Comparison of ENCODE assay signal across 25 cellular contexts in genomic region chr12:45890276-45890675, GRCh38.
"Had no signal": no experiment of that assay in that cellular context is flagged by ENCODE, and none has a peak within 500 bp of the region (broad histone marks: within the 10 kb centered on the region; RNA-seq: fewer than 3 reads in every experiment).

No MANE protein-coding gene starts in this region.

- H3K4me3 Mint-ChIP-seq: activated CD8-positive, alpha-beta T cell treated with anti-CD3 and anti-CD28 coated beads, Interleukin-2, amount 10 ng/mL, durations not matched to agents 7 days and 5 days; activated T-cell treated with anti-CD3 and anti-CD28 coated beads, Interleukin-2, amount 50 U/mL, for 72 hours; memory B cell; naive thymus-derived CD8-positive, alpha-beta T cell; T-helper 1 cell treated with Interleukin-12 subunit alpha and Interleukin-12 subunit beta and Interleukin-4 antibody, amounts not matched to agents 30 μg/mL and 1 μg/mL, for 36 hours; WTC11 had no signal

- H3K27ac ChIP-seq: coronary artery, esophagus squamous epithelium, neutrophil, skin epidermis, tibial nerve had no signal

- H3K27me3 ChIP-seq: esophagus squamous epithelium, neutrophil, tibial nerve had no signal

- ATAC-seq: activated CD8-positive, alpha-beta T cell treated with anti-CD3 and anti-CD28 coated beads, Interleukin-2, amount 10 ng/mL, durations not matched to agents 7 days and 5 days; activated naive CD4-positive, alpha-beta T cell treated with anti-CD3 and anti-CD28 coated beads, Interleukin-2, amount 50 U/mL, for 72 hours; activated T-cell treated with anti-CD3 and anti-CD28 coated beads, Interleukin-2, amount 50 U/mL, for 72 hours; left ventricle myocardium superior; naive thymus-derived CD8-positive, alpha-beta T cell; WTC11 had no signal

- H3K27ac Mint-ChIP-seq: activated CD8-positive, alpha-beta T cell treated with anti-CD3 and anti-CD28 coated beads, Interleukin-2, amount 10 ng/mL, durations not matched to agents 7 days and 5 days; activated naive CD4-positive, alpha-beta T cell treated with anti-CD3 and anti-CD28 coated beads, Interleukin-2, amount 50 U/mL, for 72 hours; activated T-cell treated with anti-CD3 and anti-CD28 coated beads, Interleukin-2, amount 50 U/mL, for 72 hours; memory B cell; T-helper 1 cell treated with Interleukin-12 subunit alpha and Interleukin-12 subunit beta and Interleukin-4 antibody, amounts not matched to agents 30 μg/mL and 1 μg/mL, for 36 hours had no signal

- H3K27me3 Mint-ChIP-seq: memory B cell; naive thymus-derived CD8-positive, alpha-beta T cell had no signal

- FAIRE-seq: endothelial cell of umbilical vein had no signal

- H3K9me3 ChIP-seq: esophagus squamous epithelium, neutrophil had no signal

- DNase-seq: activated CD4-positive, alpha-beta T cell treated with anti-CD3 and anti-CD28 coated beads for 48 hours; activated CD8-positive, alpha-beta memory T cell treated with anti-CD3 and anti-CD28 coated beads, Interleukin-2, amount 50 U/mL, for 48 hours; activated CD8-positive, alpha-beta T cell treated with anti-CD3 and anti-CD28 coated beads, Interleukin-2, amount 10 ng/mL, durations not matched to agents 7 days and 5 days; activated gamma-delta T cell; activated T-cell treated with anti-CD3 and anti-CD28 coated beads, Interleukin-2, amount 50 U/mL, for 72 hours; caudate nucleus; effector CD4-positive, alpha-beta T cell; esophagus squamous epithelium; kidney glomerular epithelial cell; left ventricle myocardium superior; naive thymus-derived CD8-positive, alpha-beta T cell; retina; stimulated activated CD4-positive, alpha-beta T cell treated with anti-CD3 and anti-CD28 coated beads, Interleukin-4, amount 100 ng/mL, for 4 hours; stimulated activated CD8-positive, alpha-beta memory T cell treated with anti-CD3 and anti-CD28 coated beads, Interleukin-4, amount 100 ng/mL, for 48 hours; stimulated activated naive CD4-positive, alpha-beta T cell treated with Interleukin-2 at 50 U/mL for 16 hours; substantia nigra had no signal

- H3K4me1 ChIP-seq: esophagus squamous epithelium, tibial nerve had no signal

- H3K4me3 ChIP-seq: coronary artery, esophagus squamous epithelium, skin epidermis, tibial nerve had no signal

- H3K4me1 Mint-ChIP-seq: memory B cell had no signal
